ENCODE assay signal across 1 cellular context in the genomic region with DNA sequence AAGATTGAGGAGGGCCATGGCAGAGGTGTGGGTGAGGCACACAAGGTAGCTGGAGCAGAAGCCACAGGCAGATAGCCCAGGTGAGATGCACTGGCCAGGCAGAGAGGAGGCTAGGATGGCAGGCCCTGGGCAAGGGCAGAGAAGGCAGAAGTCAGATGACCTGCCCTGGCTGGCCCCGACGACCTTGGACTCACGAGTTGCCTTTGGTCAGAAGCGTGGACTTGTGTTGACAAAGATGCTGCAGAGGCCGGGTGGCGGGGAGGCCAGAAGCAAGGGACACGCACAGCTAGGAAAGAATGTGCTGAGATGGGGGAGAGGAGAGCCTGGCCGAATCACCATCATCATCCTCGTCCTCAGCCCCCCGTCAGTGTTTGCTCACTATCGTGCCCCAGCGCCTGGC.
TF ChIP-seq lines count a peak whose summit lies in the region.

No MANE protein-coding gene starts in this region.

TF ChIP-seq in HepG2, 621 proteins besides CTCF, POLR2A, EP300 and RAD21 (continued from another document):
- TF ChIP-seq, protein P1, sequence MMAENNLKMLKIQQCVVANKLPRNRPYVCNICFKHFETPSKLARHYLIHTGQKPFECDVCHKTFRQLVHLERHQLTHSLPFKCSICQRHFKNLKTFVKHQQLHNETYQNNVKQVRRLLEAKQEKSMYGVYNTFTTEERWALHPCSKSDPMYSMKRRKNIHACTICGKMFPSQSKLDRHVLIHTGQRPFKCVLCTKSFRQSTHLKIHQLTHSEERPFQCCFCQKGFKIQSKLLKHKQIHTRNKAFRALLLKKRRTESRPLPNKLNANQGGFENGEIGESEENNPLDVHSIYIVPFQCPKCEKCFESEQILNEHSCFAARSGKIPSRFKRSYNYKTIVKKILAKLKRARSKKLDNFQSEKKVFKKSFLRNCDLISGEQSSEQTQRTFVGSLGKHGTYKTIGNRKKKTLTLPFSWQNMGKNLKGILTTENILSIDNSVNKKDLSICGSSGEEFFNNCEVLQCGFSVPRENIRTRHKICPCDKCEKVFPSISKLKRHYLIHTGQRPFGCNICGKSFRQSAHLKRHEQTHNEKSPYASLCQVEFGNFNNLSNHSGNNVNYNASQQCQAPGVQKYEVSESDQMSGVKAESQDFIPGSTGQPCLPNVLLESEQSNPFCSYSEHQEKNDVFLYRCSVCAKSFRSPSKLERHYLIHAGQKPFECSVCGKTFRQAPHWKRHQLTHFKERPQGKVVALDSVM (CRISPR knock-in tag; IDR thresholded peaks at IDR 0.05), result 0 out of 2 replicates have a peak, but pooled peaks have one; percentile 25
- TF ChIP-seq, protein P2, sequence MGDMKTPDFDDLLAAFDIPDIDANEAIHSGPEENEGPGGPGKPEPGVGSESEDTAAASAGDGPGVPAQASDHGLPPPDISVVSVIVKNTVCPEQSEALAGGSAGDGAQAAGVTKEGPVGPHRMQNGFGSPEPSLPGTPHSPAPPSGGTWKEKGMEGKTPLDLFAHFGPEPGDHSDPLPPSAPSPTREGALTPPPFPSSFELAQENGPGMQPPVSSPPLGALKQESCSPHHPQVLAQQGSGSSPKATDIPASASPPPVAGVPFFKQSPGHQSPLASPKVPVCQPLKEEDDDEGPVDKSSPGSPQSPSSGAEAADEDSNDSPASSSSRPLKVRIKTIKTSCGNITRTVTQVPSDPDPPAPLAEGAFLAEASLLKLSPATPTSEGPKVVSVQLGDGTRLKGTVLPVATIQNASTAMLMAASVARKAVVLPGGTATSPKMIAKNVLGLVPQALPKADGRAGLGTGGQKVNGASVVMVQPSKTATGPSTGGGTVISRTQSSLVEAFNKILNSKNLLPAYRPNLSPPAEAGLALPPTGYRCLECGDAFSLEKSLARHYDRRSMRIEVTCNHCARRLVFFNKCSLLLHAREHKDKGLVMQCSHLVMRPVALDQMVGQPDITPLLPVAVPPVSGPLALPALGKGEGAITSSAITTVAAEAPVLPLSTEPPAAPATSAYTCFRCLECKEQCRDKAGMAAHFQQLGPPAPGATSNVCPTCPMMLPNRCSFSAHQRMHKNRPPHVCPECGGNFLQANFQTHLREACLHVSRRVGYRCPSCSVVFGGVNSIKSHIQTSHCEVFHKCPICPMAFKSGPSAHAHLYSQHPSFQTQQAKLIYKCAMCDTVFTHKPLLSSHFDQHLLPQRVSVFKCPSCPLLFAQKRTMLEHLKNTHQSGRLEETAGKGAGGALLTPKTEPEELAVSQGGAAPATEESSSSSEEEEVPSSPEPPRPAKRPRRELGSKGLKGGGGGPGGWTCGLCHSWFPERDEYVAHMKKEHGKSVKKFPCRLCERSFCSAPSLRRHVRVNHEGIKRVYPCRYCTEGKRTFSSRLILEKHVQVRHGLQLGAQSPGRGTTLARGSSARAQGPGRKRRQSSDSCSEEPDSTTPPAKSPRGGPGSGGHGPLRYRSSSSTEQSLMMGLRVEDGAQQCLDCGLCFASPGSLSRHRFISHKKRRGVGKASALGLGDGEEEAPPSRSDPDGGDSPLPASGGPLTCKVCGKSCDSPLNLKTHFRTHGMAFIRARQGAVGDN (CRISPR knock-in tag; IDR thresholded peaks at IDR 0.05), result peak; percentile 35; the same call in 1 of the 2 replicates
- TF ChIP-seq HNF4A (CRISPR knock-in tag; IDR thresholded peaks at IDR 0.05), result peak; percentile 74
- no peak for TF ChIP-seq CREBL2 (CRISPR knock-in tag; IDR thresholded peaks at IDR 0.05; ENCODE audit: borderline replicate concordance)
- 0 out of 4 replicates have a peak, but pooled peaks of 1 of the 2 experiments have one; percentile 15 for TF ChIP-seq NR2F1 (CRISPR knock-in tag; IDR thresholded peaks at IDR 0.05)
- TF ChIP-seq HNRNPL (IDR thresholded peaks at IDR 0.05; ENCODE audit: low read depth, low read length), result 0 out of 2 replicates have a peak, but pooled peaks have one; percentile 26
- TF ChIP-seq ARID4A (CRISPR knock-in tag; IDR thresholded peaks at IDR 0.05; ENCODE audit: borderline replicate concordance), result no peak
- TF ChIP-seq, protein P3, sequence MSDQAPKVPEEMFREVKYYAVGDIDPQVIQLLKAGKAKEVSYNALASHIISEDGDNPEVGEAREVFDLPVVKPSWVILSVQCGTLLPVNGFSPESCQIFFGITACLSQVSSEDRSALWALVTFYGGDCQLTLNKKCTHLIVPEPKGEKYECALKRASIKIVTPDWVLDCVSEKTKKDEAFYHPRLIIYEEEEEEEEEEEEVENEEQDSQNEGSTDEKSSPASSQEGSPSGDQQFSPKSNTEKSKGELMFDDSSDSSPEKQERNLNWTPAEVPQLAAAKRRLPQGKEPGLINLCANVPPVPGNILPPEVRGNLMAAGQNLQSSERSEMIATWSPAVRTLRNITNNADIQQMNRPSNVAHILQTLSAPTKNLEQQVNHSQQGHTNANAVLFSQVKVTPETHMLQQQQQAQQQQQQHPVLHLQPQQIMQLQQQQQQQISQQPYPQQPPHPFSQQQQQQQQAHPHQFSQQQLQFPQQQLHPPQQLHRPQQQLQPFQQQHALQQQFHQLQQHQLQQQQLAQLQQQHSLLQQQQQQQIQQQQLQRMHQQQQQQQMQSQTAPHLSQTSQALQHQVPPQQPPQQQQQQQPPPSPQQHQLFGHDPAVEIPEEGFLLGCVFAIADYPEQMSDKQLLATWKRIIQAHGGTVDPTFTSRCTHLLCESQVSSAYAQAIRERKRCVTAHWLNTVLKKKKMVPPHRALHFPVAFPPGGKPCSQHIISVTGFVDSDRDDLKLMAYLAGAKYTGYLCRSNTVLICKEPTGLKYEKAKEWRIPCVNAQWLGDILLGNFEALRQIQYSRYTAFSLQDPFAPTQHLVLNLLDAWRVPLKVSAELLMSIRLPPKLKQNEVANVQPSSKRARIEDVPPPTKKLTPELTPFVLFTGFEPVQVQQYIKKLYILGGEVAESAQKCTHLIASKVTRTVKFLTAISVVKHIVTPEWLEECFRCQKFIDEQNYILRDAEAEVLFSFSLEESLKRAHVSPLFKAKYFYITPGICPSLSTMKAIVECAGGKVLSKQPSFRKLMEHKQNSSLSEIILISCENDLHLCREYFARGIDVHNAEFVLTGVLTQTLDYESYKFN (CRISPR knock-in tag; conservative IDR thresholded peaks at IDR 0.05), result 0 out of 2 replicates have a peak, but pooled peaks have one; percentile 24
- TF ChIP-seq ZKSCAN1 (IDR thresholded peaks at IDR 0.05; ENCODE audit: low read length), result peak; percentile 55; the same call in 1 of the 2 replicates
- TF ChIP-seq BHLHE40 (IDR thresholded peaks at IDR 0.05; ENCODE audit: low read length), result peak; percentile 82
- peak; percentile 76; the same call in 1 of the 2 replicates for TF ChIP-seq ESRRA (CRISPR knock-in tag; IDR thresholded peaks at IDR 0.05; ENCODE audit: low read depth)
- TF ChIP-seq, protein P4, sequence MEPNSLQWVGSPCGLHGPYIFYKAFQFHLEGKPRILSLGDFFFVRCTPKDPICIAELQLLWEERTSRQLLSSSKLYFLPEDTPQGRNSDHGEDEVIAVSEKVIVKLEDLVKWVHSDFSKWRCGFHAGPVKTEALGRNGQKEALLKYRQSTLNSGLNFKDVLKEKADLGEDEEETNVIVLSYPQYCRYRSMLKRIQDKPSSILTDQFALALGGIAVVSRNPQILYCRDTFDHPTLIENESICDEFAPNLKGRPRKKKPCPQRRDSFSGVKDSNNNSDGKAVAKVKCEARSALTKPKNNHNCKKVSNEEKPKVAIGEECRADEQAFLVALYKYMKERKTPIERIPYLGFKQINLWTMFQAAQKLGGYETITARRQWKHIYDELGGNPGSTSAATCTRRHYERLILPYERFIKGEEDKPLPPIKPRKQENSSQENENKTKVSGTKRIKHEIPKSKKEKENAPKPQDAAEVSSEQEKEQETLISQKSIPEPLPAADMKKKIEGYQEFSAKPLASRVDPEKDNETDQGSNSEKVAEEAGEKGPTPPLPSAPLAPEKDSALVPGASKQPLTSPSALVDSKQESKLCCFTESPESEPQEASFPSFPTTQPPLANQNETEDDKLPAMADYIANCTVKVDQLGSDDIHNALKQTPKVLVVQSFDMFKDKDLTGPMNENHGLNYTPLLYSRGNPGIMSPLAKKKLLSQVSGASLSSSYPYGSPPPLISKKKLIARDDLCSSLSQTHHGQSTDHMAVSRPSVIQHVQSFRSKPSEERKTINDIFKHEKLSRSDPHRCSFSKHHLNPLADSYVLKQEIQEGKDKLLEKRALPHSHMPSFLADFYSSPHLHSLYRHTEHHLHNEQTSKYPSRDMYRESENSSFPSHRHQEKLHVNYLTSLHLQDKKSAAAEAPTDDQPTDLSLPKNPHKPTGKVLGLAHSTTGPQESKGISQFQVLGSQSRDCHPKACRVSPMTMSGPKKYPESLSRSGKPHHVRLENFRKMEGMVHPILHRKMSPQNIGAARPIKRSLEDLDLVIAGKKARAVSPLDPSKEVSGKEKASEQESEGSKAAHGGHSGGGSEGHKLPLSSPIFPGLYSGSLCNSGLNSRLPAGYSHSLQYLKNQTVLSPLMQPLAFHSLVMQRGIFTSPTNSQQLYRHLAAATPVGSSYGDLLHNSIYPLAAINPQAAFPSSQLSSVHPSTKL (CRISPR knock-in tag; IDR thresholded peaks at IDR 0.05), result peak; percentile 23; the same call in 1 of the 2 replicates
- TF ChIP-seq FOXA3 (CRISPR knock-in tag; IDR thresholded peaks at IDR 0.05), result peak; percentile 49; the same call in 1 of the 2 replicates
- peak; percentile 22; the same call in 1 of the 2 replicates for TF ChIP-seq SALL1 (CRISPR knock-in tag; IDR thresholded peaks at IDR 0.05)
- peak; percentile 43; the same call in 1 of the 2 replicates for TF ChIP-seq RARA (CRISPR knock-in tag; IDR thresholded peaks at IDR 0.05)
- TF ChIP-seq ELF3 (CRISPR knock-in tag; IDR thresholded peaks at IDR 0.05), result no peak
- TF ChIP-seq, protein P5, sequence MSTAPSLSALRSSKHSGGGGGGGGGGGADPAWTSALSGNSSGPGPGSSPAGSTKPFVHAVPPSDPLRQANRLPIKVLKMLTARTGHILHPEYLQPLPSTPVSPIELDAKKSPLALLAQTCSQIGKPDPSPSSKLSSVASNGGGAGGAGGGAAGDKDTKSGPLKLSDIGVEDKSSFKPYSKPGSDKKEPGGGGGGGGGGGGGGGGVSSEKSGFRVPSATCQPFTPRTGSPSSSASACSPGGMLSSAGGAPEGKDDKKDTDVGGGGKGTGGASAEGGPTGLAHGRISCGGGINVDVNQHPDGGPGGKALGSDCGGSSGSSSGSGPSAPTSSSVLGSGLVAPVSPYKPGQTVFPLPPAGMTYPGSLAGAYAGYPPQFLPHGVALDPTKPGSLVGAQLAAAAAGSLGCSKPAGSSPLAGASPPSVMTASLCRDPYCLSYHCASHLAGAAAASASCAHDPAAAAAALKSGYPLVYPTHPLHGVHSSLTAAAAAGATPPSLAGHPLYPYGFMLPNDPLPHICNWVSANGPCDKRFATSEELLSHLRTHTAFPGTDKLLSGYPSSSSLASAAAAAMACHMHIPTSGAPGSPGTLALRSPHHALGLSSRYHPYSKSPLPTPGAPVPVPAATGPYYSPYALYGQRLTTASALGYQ (CRISPR knock-in tag; IDR thresholded peaks at IDR 0.05), result no peak
- TF ChIP-seq JUND (CRISPR knock-in tag; IDR thresholded peaks at IDR 0.05), result no peak
- no peak for TF ChIP-seq ZNF782 (CRISPR knock-in tag; IDR thresholded peaks at IDR 0.05; ENCODE audit: borderline replicate concordance)
- no peak for TF ChIP-seq MAFF (IDR thresholded peaks at IDR 0.05; ENCODE audit: low read depth, low read length)
- TF ChIP-seq TEAD2 (CRISPR knock-in tag; IDR thresholded peaks at IDR 0.05), result 0 out of 2 replicates have a peak, but pooled peaks have one; percentile 30
